30 cellular contexts compared by ENCODE assay signal in the genomic region with DNA sequence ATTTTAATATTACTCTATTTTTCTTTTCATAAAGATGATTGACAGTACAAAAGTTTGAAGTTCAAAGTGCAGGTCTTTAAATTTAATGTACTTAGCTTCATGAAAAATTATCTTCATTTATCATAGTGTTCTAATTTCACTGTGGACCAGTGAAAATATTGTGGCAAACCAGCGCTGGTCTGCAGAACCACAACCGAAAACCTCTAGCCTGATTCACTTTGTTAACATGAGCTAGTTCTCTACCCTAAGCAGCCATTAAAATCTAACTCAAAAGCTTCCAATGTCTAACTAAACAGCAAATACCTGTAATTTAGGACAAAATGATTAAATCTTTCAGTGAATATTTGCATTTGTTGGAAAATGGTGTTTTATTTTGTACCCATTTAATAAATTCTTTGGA.
"Had no signal": no experiment of that assay in that cellular context is flagged by ENCODE, and none has a peak within 500 bp of the region (broad histone marks: within the 10 kb centered on the region; RNA-seq: fewer than 3 reads in every experiment).

No MANE protein-coding gene starts in this region.

- H3K9me3 ChIP-seq: adrenal gland, body of pancreas, esophagus squamous epithelium, gastroesophageal sphincter had no signal

- H3K36me3 ChIP-seq: adrenal gland, esophagus squamous epithelium, gastroesophageal sphincter had no signal

- H3K27ac ChIP-seq: adrenal gland, body of pancreas, epithelial cell of prostate, esophagus squamous epithelium, gastroesophageal sphincter had no signal

- H3K4me1 ChIP-seq: adrenal gland had no signal

- ATAC-seq: activated CD4-positive, alpha-beta T cell treated with anti-CD3 and anti-CD28 coated beads for 36 hours; activated CD8-positive, alpha-beta memory T cell treated with anti-CD3 and anti-CD28 coated beads, Interleukin-2, amount 10 ng/mL, durations not matched to agents 7 days and 5 days; activated CD8-positive, alpha-beta T cell treated with anti-CD3 and anti-CD28 coated beads, Interleukin-2, amount 10 ng/mL, durations not matched to agents 7 days and 5 days; activated naive CD8-positive, alpha-beta T cell treated with anti-CD3 and anti-CD28 coated beads, Interleukin-2, amount 50 U/mL, for 24 hours; body of pancreas; gastroesophageal sphincter; T-helper 17 cell had no signal

- DNase-seq: activated CD4-positive, alpha-beta memory T cell treated with anti-CD3 and anti-CD28 coated beads for 36 hours; activated CD4-positive, alpha-beta T cell treated with anti-CD3 and anti-CD28 coated beads for 36 hours; activated CD4-positive, alpha-beta T cell treated with anti-CD3 and anti-CD28 coated beads, Interleukin-2, amount 10 ng/mL, durations not matched to agents 24 days and 14 days; activated CD4-positive, CD25-positive, alpha-beta regulatory T cell; activated CD4-positive, CD25-positive, alpha-beta regulatory T cell treated with anti-CD3 and anti-CD28 coated beads, Interleukin-2, amount 50 U/mL, for 72 hours; activated CD8-positive, alpha-beta memory T cell treated with anti-CD3 and anti-CD28 coated beads, Interleukin-2, amount 10 ng/mL, durations not matched to agents 7 days and 5 days; activated CD8-positive, alpha-beta memory T cell treated with anti-CD3 and anti-CD28 coated beads, Interleukin-2, amount 50 U/mL, for 4 hours; activated CD8-positive, alpha-beta T cell treated with anti-CD3 and anti-CD28 coated beads, Interleukin-2, amount 10 ng/mL, durations not matched to agents 7 days and 5 days; activated effector memory CD4-positive, alpha-beta T cell treated with anti-CD3 and anti-CD28 coated beads, Interleukin-2, amount 50 U/mL, for 16 hours; activated naive CD4-positive, alpha-beta T cell treated with anti-CD3 and anti-CD28 coated beads for 36 hours; activated naive CD8-positive, alpha-beta T cell treated with anti-CD3 and anti-CD28 coated beads for 36 hours; activated naive CD8-positive, alpha-beta T cell treated with anti-CD3 and anti-CD28 coated beads, Interleukin-2, amount 50 U/mL, for 24 hours; activated T-cell treated with anti-CD3 and anti-CD28 coated beads, Interleukin-2, amount 50 U/mL, for 1 hour; activated T-cell treated with anti-CD3 and anti-CD28 coated beads, Interleukin-2, amount 50 U/mL, for 48 hours; adrenal gland; amygdala; aorta; body of pancreas; caudate nucleus; cortex of kidney; dermis blood vessel endothelial cell; effector CD8-positive, alpha-beta T cell; esophagus squamous epithelium; foreskin melanocyte; head of caudate nucleus; T-helper 1 cell; T-helper 17 cell; T1000 had no signal

- H3K27me3 ChIP-seq: adrenal gland, body of pancreas, esophagus squamous epithelium, gastroesophageal sphincter had no signal

- H3K4me3 ChIP-seq: adrenal gland, body of pancreas, esophagus squamous epithelium, gastroesophageal sphincter had no signal
